ENCODE assay signal across 8 cellular contexts in the genomic region with DNA sequence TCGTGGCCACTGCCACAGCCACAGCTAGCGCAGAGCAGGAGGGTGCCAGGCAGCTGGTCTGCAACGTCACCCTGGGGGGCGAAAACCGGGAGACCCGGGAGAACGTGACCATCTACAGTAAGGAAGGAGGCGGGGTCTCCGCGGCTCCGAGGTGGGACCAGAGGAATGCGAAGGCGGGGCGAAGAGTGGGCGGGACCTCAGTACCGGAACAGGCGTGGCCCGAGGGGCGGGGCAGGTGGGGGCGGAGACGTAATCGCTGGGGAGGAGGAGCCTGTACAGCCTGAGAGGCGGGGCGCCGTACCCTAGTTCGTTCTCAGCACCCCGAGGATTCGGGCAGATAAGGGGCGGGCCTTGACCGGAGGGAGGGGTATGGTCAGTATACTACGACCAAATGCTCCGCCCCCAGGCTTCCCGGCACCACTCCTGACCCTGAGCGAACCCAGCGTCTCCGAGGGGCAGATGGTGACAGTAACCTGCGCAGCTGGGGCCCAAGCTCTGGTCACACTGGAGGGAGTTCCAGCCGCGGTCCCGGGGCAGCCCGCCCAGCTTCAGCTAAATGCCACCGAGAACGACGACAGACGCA. TPM values are rescaled to one million over a fixed set of nuclear protein-coding genes. Genes with fewer than 3 reads are reported as not detected.
DNase-seq lines count a peak whose midpoint lies in the region; ATAC-seq and TF ChIP-seq lines count a peak whose summit lies in the region.

No MANE protein-coding gene starts in this region.

- intact Hi-C loops in left cardiac atrium (cut with DNase I) = no loop called here

- peaks cover 93% of the 10 kb centered on the region for H3K27me3 Mint-ChIP-seq in activated naive CD8-positive, alpha-beta T cell treated with anti-CD3 and anti-CD28 coated beads for 36 hours

- H3K4me1 Mint-ChIP-seq in activated naive CD8-positive, alpha-beta T cell treated with anti-CD3 and anti-CD28 coated beads for 36 hours = peaks cover 47% of the 10 kb centered on the region

- ATAC-seq in HG03280 (IDR thresholded peaks at IDR 0.05; ENCODE audit: unreplicated experiment) (peak; percentile 36), left cardiac atrium (peak; percentile 65 to 76)

- in situ Hi-C loops in GM13976 (cut with MboI; ENCODE audit: low sequenced_read_pairs, unreplicated experiment) = no loop called here

- no peaks in the 10 kb centered on the region for H3K9me3 Mint-ChIP-seq in activated naive CD8-positive, alpha-beta T cell treated with anti-CD3 and anti-CD28 coated beads for 36 hours

- H3K36me3 ChIP-seq in rectal smooth muscle tissue (ENCODE audit: control insufficient read depth, insufficient read depth, low read length) = no peaks in the 10 kb centered on the region

- H3K27ac Mint-ChIP-seq in activated naive CD8-positive, alpha-beta T cell treated with anti-CD3 and anti-CD28 coated beads for 36 hours = no peak overlapping the region

- DNase-seq in GM13976 (ENCODE audit: low spot score) (peak; percentile 93), SK-N-DZ (ENCODE audit: low spot score) (peak; percentile 59), left cardiac atrium (peak; percentile 87), GDM1 (lab: John Stamatoyannopoulos, UW) (no peak), medulla oblongata (ENCODE audit: extremely low spot score) (no peak)
- DNase-seq in activated naive CD8-positive, alpha-beta T cell treated with anti-CD3 and anti-CD28 coated beads for 36 hours = peak; percentile 70

- H3K9ac ChIP-seq in rectal smooth muscle tissue (ENCODE audit: low read length) = no peak overlapping the region

- H3K27ac ChIP-seq in rectal smooth muscle tissue (ENCODE audit: low read depth, low read length) = no peak overlapping the region

- peaks cover 13% of the 10 kb centered on the region for H3K4me1 ChIP-seq in rectal smooth muscle tissue (ENCODE audit: control insufficient read depth, insufficient read depth, low read length)

- H3K27me3 ChIP-seq in rectal smooth muscle tissue (ENCODE audit: control insufficient read depth, insufficient read depth, low read length) = peaks cover 75% of the 10 kb centered on the region

- H3K36me3 Mint-ChIP-seq in activated naive CD8-positive, alpha-beta T cell treated with anti-CD3 and anti-CD28 coated beads for 36 hours = peaks cover 2% of the 10 kb centered on the region

- H3K4me3 ChIP-seq in rectal smooth muscle tissue (ENCODE audit: low read length) = peak overlapping the region; percentile 56

- peak overlapping the region; percentile 63 for H3K4me3 Mint-ChIP-seq in activated naive CD8-positive, alpha-beta T cell treated with anti-CD3 and anti-CD28 coated beads for 36 hours

- TF ChIP-seq CTCF in GM13976 (IDR thresholded peaks at IDR 0.05; ENCODE audit: borderline replicate concordance, control extremely low read depth, extremely low read depth, insufficient read depth, missing control alignments) = no peak

RNA-seq across cellular contexts. Expression of gene ICAM5, which starts 2.5 kb away (rescaled TPM):
- 1.6 and 4.8 TPM in 2 replicates for polyA plus RNA-seq in SK-N-DZ (2014; cell fraction: cytosol; rRNA removed)
- 7.7 and 13.4 TPM in 2 replicates for polyA plus RNA-seq in SK-N-DZ (2014; cell fraction: nucleus; rRNA removed)
- 1 to 10 TPM in 1 of 2 experiments, under 1 TPM in 1; 0.95 to 1.0 TPM for total RNA-seq in activated naive CD8-positive, alpha-beta T cell treated with anti-CD3 and anti-CD28 coated beads for 36 hours
- total RNA-seq in left cardiac atrium = under 1 TPM; 0.71 to 0.86 TPM

RNA-seq across cellular contexts. Expression of gene ICAM4, which starts 5.5 kb away (rescaled TPM):
- polyA plus RNA-seq in SK-N-DZ (2014; cell fraction: cytosol; rRNA removed) = not detected in 2 replicates
- not detected in 2 replicates for polyA plus RNA-seq in SK-N-DZ (2014; cell fraction: nucleus; rRNA removed)
- under 1 TPM; 0.25 to 0.38 TPM for total RNA-seq in activated naive CD8-positive, alpha-beta T cell treated with anti-CD3 and anti-CD28 coated beads for 36 hours
- under 1 TPM; 0.42 to 0.85 TPM for total RNA-seq in left cardiac atrium

RNA-seq across cellular contexts. Expression of gene ZGLP1, which starts 17.3 kb away (rescaled TPM):
- 1.6 and 2.4 TPM in 2 replicates for polyA plus RNA-seq in SK-N-DZ (2014; cell fraction: cytosol; rRNA removed)
- 16.2 and 24.5 TPM in 2 replicates for polyA plus RNA-seq in SK-N-DZ (2014; cell fraction: nucleus; rRNA removed)
- total RNA-seq in activated naive CD8-positive, alpha-beta T cell treated with anti-CD3 and anti-CD28 coated beads for 36 hours = 1 to 10 TPM; 3.4 to 4.0 TPM
- total RNA-seq in left cardiac atrium = 1 to 10 TPM; 1.5 to 1.8 TPM

RNA-seq across cellular contexts. Expression of gene ICAM1, which starts 21.4 kb away (rescaled TPM):
- 0.16 TPM in 1 of 2 replicates, not detected in the other for polyA plus RNA-seq in SK-N-DZ (2014; cell fraction: cytosol; rRNA removed)
- not detected in 2 replicates for polyA plus RNA-seq in SK-N-DZ (2014; cell fraction: nucleus; rRNA removed)
- total RNA-seq in activated naive CD8-positive, alpha-beta T cell treated with anti-CD3 and anti-CD28 coated beads for 36 hours = 10 to 100 TPM; 33.2 to 33.6 TPM
- 10 to 100 TPM; 12.0 to 28.5 TPM for total RNA-seq in left cardiac atrium

RNA-seq across cellular contexts. Expression of gene FDX2, which starts 23.5 kb away (rescaled TPM):
- 19.8 and 31.5 TPM in 2 replicates for polyA plus RNA-seq in SK-N-DZ (2014; cell fraction: cytosol; rRNA removed)
- 34.2 and 43.1 TPM in 2 replicates for polyA plus RNA-seq in SK-N-DZ (2014; cell fraction: nucleus; rRNA removed)
- 10 to 100 TPM; 18.3 to 19.6 TPM for total RNA-seq in activated naive CD8-positive, alpha-beta T cell treated with anti-CD3 and anti-CD28 coated beads for 36 hours
- 10 to 100 TPM; 14.1 to 18.2 TPM for total RNA-seq in left cardiac atrium

Comparison
In these comparisons a context has a peak if more than half of its experiments do, and no peak if none do; other contexts are left out.
1. DNase-seq: peak in GM13976 (single experiment), SK-N-DZ (single experiment), activated naive CD8-positive, alpha-beta T cell treated with anti-CD3 and anti-CD28 coated beads for 36 hours (single experiment) and left cardiac atrium (single experiment); none in GDM1 (single experiment) and medulla oblongata (single experiment).